In the genomic region with DNA sequence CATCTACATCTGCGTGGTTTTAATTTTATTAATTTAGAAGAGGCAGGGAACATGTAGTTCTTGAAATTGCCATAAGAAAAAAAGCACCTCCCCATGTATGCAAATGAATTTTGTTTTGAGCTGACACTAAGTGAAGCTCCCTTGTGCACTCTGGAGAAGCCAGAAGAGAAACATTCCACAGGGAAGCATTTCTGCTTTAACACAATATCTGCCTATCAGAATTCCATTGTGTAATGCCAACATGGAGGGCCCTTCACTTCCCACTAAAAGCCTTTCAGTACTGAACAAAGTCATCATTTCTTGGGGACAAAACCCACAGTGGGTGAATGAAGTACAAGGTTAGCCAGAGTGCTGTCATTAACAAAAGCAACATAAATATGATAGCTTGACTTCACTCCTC, we compare ENCODE assay signal across 1 cellular context.
TF ChIP-seq lines count a peak whose summit lies in the region.

No MANE protein-coding gene starts in this region.

TF ChIP-seq in neural cell, 6 proteins besides CTCF, POLR2A, EP300 and RAD21 (continued from another document):
- no peak for TF ChIP-seq EZH2 (IDR thresholded peaks at IDR 0.05; ENCODE audit: borderline replicate concordance, insufficient read depth, low read length, poor library complexity, severe bottlenecking)
TF ChIP-seq in neural cell: peak in this region for 1.
